1 cellular context compared by ENCODE assay signal in the genomic region with DNA sequence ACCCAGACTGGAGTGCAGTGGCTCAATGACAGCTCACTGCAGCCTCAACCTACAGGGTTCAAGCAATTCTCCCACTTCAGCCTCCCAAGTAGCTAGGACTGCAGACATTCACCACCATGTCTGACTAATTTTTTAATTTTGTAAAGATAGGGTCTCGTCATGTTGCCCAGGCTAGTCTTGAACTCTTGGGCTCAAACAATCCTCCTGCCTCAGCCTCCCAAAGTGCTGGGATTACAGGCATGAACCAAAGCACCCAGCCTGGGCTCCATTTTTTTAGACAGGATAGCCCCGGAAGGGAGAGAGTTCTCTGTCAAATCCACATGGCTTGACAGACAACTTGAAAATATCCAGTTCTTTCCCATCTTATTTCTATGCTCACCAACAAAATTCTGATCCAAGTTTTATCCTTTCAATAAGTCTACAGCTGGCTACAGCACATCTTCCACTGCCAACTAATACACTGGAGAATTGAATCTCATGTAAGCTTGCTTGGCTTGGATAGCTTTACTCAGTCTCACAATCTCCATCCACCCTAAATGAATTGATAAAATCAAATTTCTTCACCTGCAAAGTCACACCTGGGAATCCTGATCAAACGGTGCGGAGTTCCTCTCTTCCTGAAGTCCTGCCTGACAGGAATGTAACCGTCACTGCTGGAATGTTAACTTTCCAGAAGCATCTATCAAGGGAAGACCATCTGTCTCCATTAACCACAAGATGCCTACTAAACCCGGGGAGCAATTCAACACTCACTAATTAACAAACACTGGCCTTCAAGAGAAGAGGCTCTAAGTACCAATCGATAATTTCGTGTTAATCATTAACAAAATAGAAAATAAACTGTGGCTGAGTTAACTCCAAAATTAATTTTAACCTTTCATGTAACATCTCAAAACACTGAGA.
TF ChIP-seq lines count a peak whose summit lies in the region.

No MANE protein-coding gene starts in this region.

TF ChIP-seq in HepG2, 621 proteins besides CTCF, POLR2A, EP300 and RAD21 (continued from another document and continues in another):
- TF ChIP-seq ZBED4 (CRISPR knock-in tag; IDR thresholded peaks at IDR 0.05; ENCODE audit: borderline replicate concordance), result no peak
- TF ChIP-seq TBX2 (CRISPR knock-in tag; IDR thresholded peaks at IDR 0.05; ENCODE audit: borderline replicate concordance), result peak; percentile 90
- TF ChIP-seq SOX13 (IDR thresholded peaks at IDR 0.05), result no peak
- TF ChIP-seq SOX13 (CRISPR knock-in tag; conservative IDR thresholded peaks at IDR 0.05 in 1 of 2, IDR thresholded peaks at IDR 0.05 in 1 of 2), result peak in 1 of 2 experiments; percentile 61; a peak in 2 of 4 replicates
- TF ChIP-seq SIX1 (CRISPR knock-in tag; IDR thresholded peaks at IDR 0.05; ENCODE audit: borderline replicate concordance), result peak; percentile 38; the same call in 1 of the 2 replicates
- peak; percentile 64 for TF ChIP-seq DRAP1 (CRISPR knock-in tag; IDR thresholded peaks at IDR 0.05)
- peak; percentile 45; the same call in 1 of the 2 replicates for TF ChIP-seq TCF7 (IDR thresholded peaks at IDR 0.05; ENCODE audit: low read depth)
- TF ChIP-seq NFKBIZ (CRISPR knock-in tag; IDR thresholded peaks at IDR 0.05), result no peak
- TF ChIP-seq NR2F6 (IDR thresholded peaks at IDR 0.05), result peak; percentile 27
- no peak for TF ChIP-seq NR2F6 (CRISPR knock-in tag; IDR thresholded peaks at IDR 0.05)
- no peak for TF ChIP-seq ZFP36 (IDR thresholded peaks at IDR 0.05; ENCODE audit: borderline replicate concordance, low read depth, low read length, partially characterized antibody)
- peak; percentile 41 for TF ChIP-seq ASH2L (IDR thresholded peaks at IDR 0.05; ENCODE audit: insufficient read length, low read depth, low read length)
- no peak for TF ChIP-seq ATF7-NPFF (CRISPR knock-in tag; IDR thresholded peaks at IDR 0.05; ENCODE audit: low read depth)
- no peak for TF ChIP-seq FOXP1 (IDR thresholded peaks at IDR 0.05)
- TF ChIP-seq FOXP1 (CRISPR knock-in tag; IDR thresholded peaks at IDR 0.05), result peak; percentile 67; the same call in 1 of the 2 replicates
- no peak for TF ChIP-seq ZFP90 (CRISPR knock-in tag; IDR thresholded peaks at IDR 0.05; ENCODE audit: borderline replicate concordance)
- TF ChIP-seq, protein P1, sequence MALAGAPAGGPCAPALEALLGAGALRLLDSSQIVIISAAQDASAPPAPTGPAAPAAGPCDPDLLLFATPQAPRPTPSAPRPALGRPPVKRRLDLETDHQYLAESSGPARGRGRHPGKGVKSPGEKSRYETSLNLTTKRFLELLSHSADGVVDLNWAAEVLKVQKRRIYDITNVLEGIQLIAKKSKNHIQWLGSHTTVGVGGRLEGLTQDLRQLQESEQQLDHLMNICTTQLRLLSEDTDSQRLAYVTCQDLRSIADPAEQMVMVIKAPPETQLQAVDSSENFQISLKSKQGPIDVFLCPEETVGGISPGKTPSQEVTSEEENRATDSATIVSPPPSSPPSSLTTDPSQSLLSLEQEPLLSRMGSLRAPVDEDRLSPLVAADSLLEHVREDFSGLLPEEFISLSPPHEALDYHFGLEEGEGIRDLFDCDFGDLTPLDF (CRISPR knock-in tag; IDR thresholded peaks at IDR 0.05), result no peak
- peak; percentile 43; the same call in 1 of the 2 replicates for TF ChIP-seq HNF1B (CRISPR knock-in tag; IDR thresholded peaks at IDR 0.05)
- TF ChIP-seq ZNF577 (CRISPR knock-in tag; IDR thresholded peaks at IDR 0.05; ENCODE audit: borderline replicate concordance, low read depth), result no peak
- TF ChIP-seq KDM3A (CRISPR knock-in tag; IDR thresholded peaks at IDR 0.05; ENCODE audit: low read depth), result no peak
- TF ChIP-seq, protein P2, sequence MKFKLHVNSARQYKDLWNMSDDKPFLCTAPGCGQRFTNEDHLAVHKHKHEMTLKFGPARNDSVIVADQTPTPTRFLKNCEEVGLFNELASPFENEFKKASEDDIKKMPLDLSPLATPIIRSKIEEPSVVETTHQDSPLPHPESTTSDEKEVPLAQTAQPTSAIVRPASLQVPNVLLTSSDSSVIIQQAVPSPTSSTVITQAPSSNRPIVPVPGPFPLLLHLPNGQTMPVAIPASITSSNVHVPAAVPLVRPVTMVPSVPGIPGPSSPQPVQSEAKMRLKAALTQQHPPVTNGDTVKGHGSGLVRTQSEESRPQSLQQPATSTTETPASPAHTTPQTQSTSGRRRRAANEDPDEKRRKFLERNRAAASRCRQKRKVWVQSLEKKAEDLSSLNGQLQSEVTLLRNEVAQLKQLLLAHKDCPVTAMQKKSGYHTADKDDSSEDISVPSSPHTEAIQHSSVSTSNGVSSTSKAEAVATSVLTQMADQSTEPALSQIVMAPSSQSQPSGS (CRISPR knock-in tag; IDR thresholded peaks at IDR 0.05), result 0 out of 2 replicates have a peak, but pooled peaks have one; percentile 26
- TF ChIP-seq ZNF33B (CRISPR knock-in tag; IDR thresholded peaks at IDR 0.05), result 0 out of 2 replicates have a peak, but pooled peaks have one; percentile 46
- no peak for TF ChIP-seq SPEN (CRISPR knock-in tag; IDR thresholded peaks at IDR 0.05; ENCODE audit: low read depth)
- TF ChIP-seq KLF15 (CRISPR knock-in tag; IDR thresholded peaks at IDR 0.05; ENCODE audit: borderline replicate concordance), result no peak
- TF ChIP-seq NPAS2 (CRISPR knock-in tag; IDR thresholded peaks at IDR 0.05; ENCODE audit: borderline replicate concordance), result no peak
- peak; percentile 40 for TF ChIP-seq HNF4A (CRISPR knock-in tag; IDR thresholded peaks at IDR 0.05)
- TF ChIP-seq ZNF207 (IDR thresholded peaks at IDR 0.05; ENCODE audit: borderline replicate concordance), result no peak
- TF ChIP-seq BCL6 (CRISPR knock-in tag; IDR thresholded peaks at IDR 0.05), result peak; percentile 50; the same call in 1 of the 2 replicates
- TF ChIP-seq MXI1 (IDR thresholded peaks at IDR 0.05; ENCODE audit: borderline replicate concordance, low read depth, low read length), result no peak
- TF ChIP-seq NRL (CRISPR knock-in tag; IDR thresholded peaks at IDR 0.05; ENCODE audit: borderline replicate concordance), result no peak
- no peak for TF ChIP-seq ARNT2 (CRISPR knock-in tag; IDR thresholded peaks at IDR 0.05; ENCODE audit: low read depth)
- no peak for TF ChIP-seq SUZ12 (IDR thresholded peaks at IDR 0.05; ENCODE audit: low read depth, low read length)
- TF ChIP-seq TCF12 (IDR thresholded peaks at IDR 0.05), result no peak
- no peak for TF ChIP-seq TCF12 (CRISPR knock-in tag; IDR thresholded peaks at IDR 0.05)
- TF ChIP-seq ZNF331 (CRISPR knock-in tag; IDR thresholded peaks at IDR 0.05), result peak; percentile 22; the same call in 1 of the 2 replicates
- TF ChIP-seq ZNF772 (CRISPR knock-in tag; IDR thresholded peaks at IDR 0.05), result no peak
- TF ChIP-seq CENPX (CRISPR knock-in tag; IDR thresholded peaks at IDR 0.05), result no peak
- TF ChIP-seq JUN (CRISPR knock-in tag; IDR thresholded peaks at IDR 0.05), result no peak
- no peak for TF ChIP-seq PTBP1 (IDR thresholded peaks at IDR 0.05; ENCODE audit: low read depth, low read length, poor library complexity, severe bottlenecking)
- no peak for TF ChIP-seq HMGA1 (CRISPR knock-in tag; conservative IDR thresholded peaks at IDR 0.05)
- TF ChIP-seq NCOA2 (CRISPR knock-in tag; IDR thresholded peaks at IDR 0.05), result peak; percentile 56; the same call in 1 of the 2 replicates
- no peak for TF ChIP-seq ZNF484 (CRISPR knock-in tag; IDR thresholded peaks at IDR 0.05; ENCODE audit: borderline replicate concordance, low read depth)
- TF ChIP-seq ZNF143 (CRISPR knock-in tag; IDR thresholded peaks at IDR 0.05), result no peak
- TF ChIP-seq HBP1 (CRISPR knock-in tag; IDR thresholded peaks at IDR 0.05; ENCODE audit: low read depth), result no peak
- no peak for TF ChIP-seq ZNF589 (CRISPR knock-in tag; conservative IDR thresholded peaks at IDR 0.05)
- TF ChIP-seq TSC22D2 (CRISPR knock-in tag; IDR thresholded peaks at IDR 0.05; ENCODE audit: borderline replicate concordance), result no peak
- peak; percentile 84 for TF ChIP-seq ZNF652 (CRISPR knock-in tag; IDR thresholded peaks at IDR 0.05; ENCODE audit: borderline replicate concordance, low read depth)
- no peak for TF ChIP-seq KLF16 (CRISPR knock-in tag; IDR thresholded peaks at IDR 0.05)
- TF ChIP-seq MBD4 (IDR thresholded peaks at IDR 0.05; ENCODE audit: borderline replicate concordance, low read length), result peak; percentile 60; the same call in 1 of the 2 replicates
- TF ChIP-seq PCBP2 (optimal IDR thresholded peaks at IDR 0.05; ENCODE audit: low read depth, low read length, poor library complexity, severe bottlenecking), result no peak
- no peak for TF ChIP-seq ZNF17 (CRISPR knock-in tag; IDR thresholded peaks at IDR 0.05)
- no peak for TF ChIP-seq ZZZ3 (CRISPR knock-in tag; IDR thresholded peaks at IDR 0.05; ENCODE audit: borderline replicate concordance)
- TF ChIP-seq ZNF263 (CRISPR knock-in tag; IDR thresholded peaks at IDR 0.05), result no peak
- no peak for TF ChIP-seq ZNF775 (CRISPR knock-in tag; IDR thresholded peaks at IDR 0.05; ENCODE audit: borderline replicate concordance)
- TF ChIP-seq, protein P3, sequence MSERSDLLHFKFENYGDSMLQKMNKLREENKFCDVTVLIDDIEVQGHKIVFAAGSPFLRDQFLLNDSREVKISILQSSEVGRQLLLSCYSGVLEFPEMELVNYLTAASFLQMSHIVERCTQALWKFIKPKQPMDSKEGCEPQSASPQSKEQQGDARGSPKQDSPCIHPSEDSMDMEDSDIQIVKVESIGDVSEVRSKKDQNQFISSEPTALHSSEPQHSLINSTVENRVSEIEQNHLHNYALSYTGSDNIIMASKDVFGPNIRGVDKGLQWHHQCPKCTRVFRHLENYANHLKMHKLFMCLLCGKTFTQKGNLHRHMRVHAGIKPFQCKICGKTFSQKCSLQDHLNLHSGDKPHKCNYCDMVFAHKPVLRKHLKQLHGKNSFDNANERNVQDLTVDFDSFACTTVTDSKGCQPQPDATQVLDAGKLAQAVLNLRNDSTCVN (CRISPR knock-in tag; IDR thresholded peaks at IDR 0.05; ENCODE audit: borderline replicate concordance), result no peak
- TF ChIP-seq ZKSCAN1 (IDR thresholded peaks at IDR 0.05; ENCODE audit: low read length), result peak; percentile 81
- no peak for TF ChIP-seq ZKSCAN5 (CRISPR knock-in tag; IDR thresholded peaks at IDR 0.05)
- TF ChIP-seq DDIT3 (CRISPR knock-in tag; IDR thresholded peaks at IDR 0.05), result no peak
- TF ChIP-seq ZFAT (CRISPR knock-in tag; conservative IDR thresholded peaks at IDR 0.05), result no peak
